In the genomic region with DNA sequence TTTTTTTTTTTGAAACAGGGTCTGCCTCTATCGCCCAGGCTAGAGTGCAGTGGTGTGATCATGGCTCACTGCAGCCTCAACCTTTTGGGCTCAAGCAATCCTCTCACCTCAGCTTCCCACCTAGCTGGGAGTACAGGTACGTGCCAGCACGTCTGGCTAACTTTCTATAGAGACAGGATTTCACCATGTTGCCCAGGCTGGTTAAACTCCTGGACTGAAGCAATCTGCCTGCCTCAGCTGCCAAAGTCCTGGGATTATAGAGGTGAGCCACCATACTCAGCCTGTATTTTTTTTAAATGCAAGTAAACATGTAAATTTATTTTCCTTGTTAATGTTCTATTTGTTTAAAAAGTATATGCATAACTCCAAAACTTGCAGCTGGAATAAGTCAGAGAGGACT, we compare ENCODE assay signal across 29 cellular contexts.
"Had no signal": no experiment of that assay in that cellular context is flagged by ENCODE, and none has a peak within 500 bp of the region (broad histone marks: within the 10 kb centered on the region; RNA-seq: fewer than 3 reads in every experiment).

No MANE protein-coding gene starts in this region.

- ATAC-seq: activated CD4-positive, alpha-beta T cell treated with anti-CD3 and anti-CD28 coated beads for 36 hours; activated CD8-positive, alpha-beta memory T cell treated with anti-CD3 and anti-CD28 coated beads, Interleukin-2, amount 10 ng/mL, durations not matched to agents 7 days and 5 days; activated CD8-positive, alpha-beta T cell treated with anti-CD3 and anti-CD28 coated beads, Interleukin-2, amount 10 ng/mL, durations not matched to agents 7 days and 5 days; activated naive CD4-positive, alpha-beta T cell treated with anti-CD3 and anti-CD28 coated beads, Interleukin-2, amount 50 U/mL, for 72 hours; foreskin keratinocyte; gastrocnemius medialis; heart left ventricle had no signal

- DNase-seq: activated CD4-positive, alpha-beta memory T cell treated with anti-CD3 and anti-CD28 coated beads for 36 hours; activated CD4-positive, alpha-beta T cell treated with anti-CD3 and anti-CD28 coated beads for 36 hours; activated CD4-positive, alpha-beta T cell treated with anti-CD3 and anti-CD28 coated beads, Interleukin-2, amount 10 ng/mL, durations not matched to agents 24 days and 14 days; activated CD4-positive, CD25-positive, alpha-beta regulatory T cell; activated CD4-positive, CD25-positive, alpha-beta regulatory T cell treated with anti-CD3 and anti-CD28 coated beads, Interleukin-2, amount 50 U/mL, for 72 hours; activated CD8-positive, alpha-beta memory T cell treated with anti-CD3 and anti-CD28 coated beads, Interleukin-2, amount 10 ng/mL, durations not matched to agents 7 days and 5 days; activated CD8-positive, alpha-beta memory T cell treated with anti-CD3 and anti-CD28 coated beads, Interleukin-2, amount 50 U/mL, for 4 hours; activated CD8-positive, alpha-beta T cell treated with anti-CD3 and anti-CD28 coated beads, Interleukin-2, amount 10 ng/mL, durations not matched to agents 7 days and 5 days; activated gamma-delta T cell; activated naive CD4-positive, alpha-beta T cell; activated naive CD4-positive, alpha-beta T cell treated with anti-CD3 and anti-CD28 coated beads, Interleukin-2, amount 10 ng/mL, durations not matched to agents 7 days and 5 days; activated naive CD8-positive, alpha-beta T cell treated with anti-CD3 and anti-CD28 coated beads, Interleukin-2, amount 10 ng/mL, durations not matched to agents 7 days and 5 days; activated T-cell treated with anti-CD3 and anti-CD28 coated beads, Interleukin-2, amount 50 U/mL, for 1 hour; activated T-cell treated with anti-CD3 and anti-CD28 coated beads, Interleukin-2, amount 50 U/mL, for 48 hours; amniotic stem cell; anterior cingulate cortex; brain microvascular endothelial cell; caudate nucleus; colonic mucosa; effector CD8-positive, alpha-beta T cell; foreskin keratinocyte; gastrocnemius medialis; glutamatergic neuron; heart left ventricle; T-helper 2 cell had no signal

- H3K27me3 ChIP-seq: brain microvascular endothelial cell, colonic mucosa, esophagus muscularis mucosa, foreskin keratinocyte, gastrocnemius medialis, heart left ventricle had no signal

- FAIRE-seq: astrocyte, endothelial cell of umbilical vein had no signal

- H3K9me3 ChIP-seq: colonic mucosa, esophagus muscularis mucosa, gastrocnemius medialis, heart left ventricle had no signal

- H3K36me3 ChIP-seq: colonic mucosa had no signal

- H3K4me1 ChIP-seq: colonic mucosa, foreskin keratinocyte, gastrocnemius medialis, heart left ventricle had no signal

- H3K27ac ChIP-seq: brain microvascular endothelial cell, colonic mucosa, esophagus muscularis mucosa, foreskin keratinocyte, gastrocnemius medialis, heart left ventricle had no signal

- H3K4me3 ChIP-seq: colonic mucosa, esophagus muscularis mucosa, gastrocnemius medialis, heart left ventricle had no signal
